9 cellular contexts compared by ENCODE assay signal in the genomic region with DNA sequence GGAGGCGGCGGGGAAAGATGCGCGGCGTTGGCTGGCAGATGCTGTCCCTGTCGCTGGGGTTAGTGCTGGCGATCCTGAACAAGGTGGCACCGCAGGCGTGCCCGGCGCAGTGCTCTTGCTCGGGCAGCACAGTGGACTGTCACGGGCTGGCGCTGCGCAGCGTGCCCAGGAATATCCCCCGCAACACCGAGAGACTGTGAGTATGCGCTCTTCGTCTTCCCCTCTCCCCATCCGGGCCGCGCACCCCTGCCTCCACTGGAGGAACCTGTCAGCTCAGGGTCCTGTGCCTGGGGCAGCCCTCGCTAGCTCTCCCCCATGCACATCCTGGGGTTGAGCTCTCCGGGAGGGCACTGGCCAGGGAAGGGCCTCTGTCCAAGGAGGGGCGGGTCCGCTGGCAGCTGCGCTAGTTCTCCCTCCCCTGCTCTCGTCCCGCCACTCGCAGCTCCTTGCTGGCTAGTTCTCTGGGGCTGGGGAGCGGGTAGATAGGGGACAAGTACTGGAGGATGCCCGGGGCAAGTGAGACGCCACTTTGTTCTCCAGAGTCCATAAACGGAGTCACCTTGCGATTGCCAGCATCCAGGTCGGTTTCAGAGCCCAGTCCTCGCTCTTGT. TPM values are rescaled to one million over a fixed set of nuclear protein-coding genes. Genes with fewer than 3 reads are reported as not detected.
DNase-seq lines count a peak whose midpoint lies in the region; ATAC-seq and TF ChIP-seq lines count a peak whose summit lies in the region.
"Had no signal": no experiment of that assay in that cellular context is flagged by ENCODE, and none has a peak within 500 bp of the region (broad histone marks: within the 10 kb centered on the region; RNA-seq: fewer than 3 reads in every experiment).

No MANE protein-coding gene starts in this region.

- H3F3A ChIP-seq in GM23338 (replicated peaks; ENCODE audit: low read depth), result no peaks in the 10 kb centered on the region

- DNase-seq in GM23338 (ENCODE audit: low spot score) (peak; percentile 36), amniotic epithelial cell (ENCODE audit: low read depth) (peak; percentile 29), HuH-7 (ENCODE audit: low spot score) (no peak)
- DNase-seq in effector memory CD4-positive, alpha-beta T cell, result no peak
- DNase-seq in activated T-cell treated with anti-CD3 and anti-CD28 coated beads, Interleukin-2, amount 50 U/mL, for 24 hours, result no peak
- no peak for DNase-seq in stimulated activated CD4-positive, alpha-beta T cell treated with anti-CD3 and anti-CD28 coated beads, Interleukin-4, amount 100 ng/mL, for 24 hours

- H3K79me2 ChIP-seq in GM23338 (replicated peaks; ENCODE audit: insufficient read depth), result no peaks in the 10 kb centered on the region

- no peaks in the 10 kb centered on the region for H3K9me2 ChIP-seq in GM23338 (ENCODE audit: insufficient read depth)

- ATAC-seq in GM23338, result peak; percentile 7
- ATAC-seq in stimulated activated memory B cell treated with anti-CD40 and anti-IgM and Interleukin-4, amounts not matched to agents 10 μg/mL and 1 μg/mL and 100 μg/mL, for 72 hours, result peak; percentile 21

- peaks cover 6% of the 10 kb centered on the region; the same call in 1 of the 3 replicates for H3K9me3 Mint-ChIP-seq in GM23338
- no peaks in the 10 kb centered on the region for H3K9me3 Mint-ChIP-seq in stimulated activated memory B cell treated with anti-CD40 and anti-IgM and Interleukin-4, amounts not matched to agents 10 μg/mL and 1 μg/mL and 100 μg/mL, for 72 hours
- no peaks in the 10 kb centered on the region for H3K9me3 Mint-ChIP-seq in activated T-cell treated with anti-CD3 and anti-CD28 coated beads, Interleukin-2, amount 50 U/mL, for 24 hours
- H3K9me3 Mint-ChIP-seq: activated naive CD4-positive, alpha-beta T cell treated with anti-CD3 and anti-CD28 coated beads, Interleukin-2, amount 50 U/mL, for 24 hours had no signal

- no peak overlapping the region for H3K27ac Mint-ChIP-seq in GM23338
- no peak overlapping the region for H3K27ac Mint-ChIP-seq in stimulated activated memory B cell treated with anti-CD40 and anti-IgM and Interleukin-4, amounts not matched to agents 10 μg/mL and 1 μg/mL and 100 μg/mL, for 72 hours
- no peak overlapping the region for H3K27ac Mint-ChIP-seq in activated T-cell treated with anti-CD3 and anti-CD28 coated beads, Interleukin-2, amount 50 U/mL, for 24 hours
- H3K27ac Mint-ChIP-seq: activated naive CD4-positive, alpha-beta T cell treated with anti-CD3 and anti-CD28 coated beads, Interleukin-2, amount 50 U/mL, for 24 hours had no signal

- H3K27me3 ChIP-seq in GM23338 (ENCODE audit: insufficient read depth), result peaks cover 87% of the 10 kb centered on the region
- H3K27me3 ChIP-seq in effector memory CD4-positive, alpha-beta T cell (replicated peaks; ENCODE audit: control insufficient read depth, insufficient read depth, low read length, poor library complexity, severe bottlenecking), result peaks cover 32% of the 10 kb centered on the region

- H3K4me3 Mint-ChIP-seq in GM23338, result peak overlapping the region; percentile 84
- peak overlapping the region; percentile 53 for H3K4me3 Mint-ChIP-seq in stimulated activated memory B cell treated with anti-CD40 and anti-IgM and Interleukin-4, amounts not matched to agents 10 μg/mL and 1 μg/mL and 100 μg/mL, for 72 hours
- H3K4me3 Mint-ChIP-seq in activated T-cell treated with anti-CD3 and anti-CD28 coated beads, Interleukin-2, amount 50 U/mL, for 24 hours, result no peak overlapping the region
- H3K4me3 Mint-ChIP-seq: activated naive CD4-positive, alpha-beta T cell treated with anti-CD3 and anti-CD28 coated beads, Interleukin-2, amount 50 U/mL, for 24 hours had no signal

- H3K4me2 ChIP-seq in GM23338, result peak overlapping the region; percentile 84

- H2AFZ ChIP-seq in GM23338, result no peak overlapping the region

- H3K9me3 ChIP-seq in iPS-18c (ENCODE audit: control insufficient read depth, insufficient read depth, low read length), result peaks cover 2% of the 10 kb centered on the region
- H3K9me3 ChIP-seq in effector memory CD4-positive, alpha-beta T cell (ENCODE audit: control insufficient read depth, low read length), result no peaks in the 10 kb centered on the region

- peaks cover 3% of the 10 kb centered on the region; the same call in 1 of the 2 replicates for H4K20me1 ChIP-seq in GM23338 (replicated peaks; ENCODE audit: insufficient read depth)

- peaks cover 60% of the 10 kb centered on the region for H3K27me3 Mint-ChIP-seq in GM23338 (ENCODE audit: insufficient read depth, low read depth, poor library complexity)
- H3K27me3 Mint-ChIP-seq in stimulated activated memory B cell treated with anti-CD40 and anti-IgM and Interleukin-4, amounts not matched to agents 10 μg/mL and 1 μg/mL and 100 μg/mL, for 72 hours, result peaks cover 49% of the 10 kb centered on the region
- peaks cover 59% of the 10 kb centered on the region for H3K27me3 Mint-ChIP-seq in activated T-cell treated with anti-CD3 and anti-CD28 coated beads, Interleukin-2, amount 50 U/mL, for 24 hours

- H3K36me3 Mint-ChIP-seq in GM23338 (ENCODE audit: low read depth), result peaks cover 6% of the 10 kb centered on the region; the same call in 1 of the 3 replicates
- no peaks in the 10 kb centered on the region for H3K36me3 Mint-ChIP-seq in stimulated activated memory B cell treated with anti-CD40 and anti-IgM and Interleukin-4, amounts not matched to agents 10 μg/mL and 1 μg/mL and 100 μg/mL, for 72 hours
- no peaks in the 10 kb centered on the region for H3K36me3 Mint-ChIP-seq in activated T-cell treated with anti-CD3 and anti-CD28 coated beads, Interleukin-2, amount 50 U/mL, for 24 hours (ENCODE audit: low read depth)
- H3K36me3 Mint-ChIP-seq: activated naive CD4-positive, alpha-beta T cell treated with anti-CD3 and anti-CD28 coated beads, Interleukin-2, amount 50 U/mL, for 24 hours had no signal

- no peaks in the 10 kb centered on the region for H3K36me3 ChIP-seq in GM23338 (ENCODE audit: insufficient read depth)
- H3K36me3 ChIP-seq in effector memory CD4-positive, alpha-beta T cell (ENCODE audit: control insufficient read depth, insufficient read depth, low read length), result no peaks in the 10 kb centered on the region

- TF ChIP-seq CTCF in GM23338 (conservative IDR thresholded peaks at IDR 0.05; ENCODE audit: low read depth in 2 of 2), result no peak

- peaks cover 40% of the 10 kb centered on the region for H3K4me1 ChIP-seq in GM23338 (ENCODE audit: insufficient read depth)
- peaks cover 3% of the 10 kb centered on the region for H3K4me1 ChIP-seq in effector memory CD4-positive, alpha-beta T cell (ENCODE audit: control insufficient read depth, insufficient read depth, low read length, poor library complexity, severe bottlenecking)

- H3K4me1 Mint-ChIP-seq in GM23338, result peaks cover 39% of the 10 kb centered on the region
- H3K4me1 Mint-ChIP-seq in stimulated activated memory B cell treated with anti-CD40 and anti-IgM and Interleukin-4, amounts not matched to agents 10 μg/mL and 1 μg/mL and 100 μg/mL, for 72 hours, result peaks cover 38% of the 10 kb centered on the region
- peaks cover 9% of the 10 kb centered on the region for H3K4me1 Mint-ChIP-seq in activated T-cell treated with anti-CD3 and anti-CD28 coated beads, Interleukin-2, amount 50 U/mL, for 24 hours (ENCODE audit: low read depth)

- H3K27ac ChIP-seq in GM23338 (ENCODE audit: low read depth), result no peak overlapping the region
- H3K27ac ChIP-seq in effector memory CD4-positive, alpha-beta T cell (ENCODE audit: insufficient read depth, low read length, poor library complexity, severe bottlenecking), result no peak overlapping the region

- H3K4me3 ChIP-seq in GM23338 (peak overlapping the region; percentile 66), iPS-18c (ENCODE audit: insufficient read depth, low read depth, low read length) (peak overlapping the region; percentile 68)
- H3K4me3 ChIP-seq in effector memory CD4-positive, alpha-beta T cell (ENCODE audit: insufficient read depth, low read depth, low read length, poor library complexity, severe bottlenecking), result no peak overlapping the region

TF ChIP-seq in GM23338, 12 proteins besides CTCF, POLR2A, EP300 and RAD21:
- TF ChIP-seq ZNF114 (CRISPR knock-in tag; IDR thresholded peaks at IDR 0.05) (no peak), EZH2phosphoT487 (IDR thresholded peaks at IDR 0.05; ENCODE audit: unreplicated experiment) (no peak), NANOG (IDR thresholded peaks at IDR 0.05; ENCODE audit: borderline replicate concordance) (no peak), ZNF331 (CRISPR knock-in tag; IDR thresholded peaks at IDR 0.05; ENCODE audit: low read depth) (no peak), JUNB (IDR thresholded peaks at IDR 0.05; ENCODE audit: unreplicated experiment) (no peak), STAT1 (IDR thresholded peaks at IDR 0.05; ENCODE audit: unreplicated experiment) (no peak), EZH2 (IDR thresholded peaks at IDR 0.05; ENCODE audit: low read depth, unreplicated experiment) (peak; percentile 85)

RNA-seq across cellular contexts. Expression of gene SLIT2, which starts 2.2 kb away (rescaled TPM):
- total RNA-seq in GM23338 (2014; rRNA removed; shearing (Covaris generic)), result 5.6 and 5.7 TPM in 2 replicates
- polyA plus RNA-seq in GM23338 (2016; fragmentation: Nextera tagmentation; extraction: Ambion mirVana), result 4.9 and 5.2 TPM in 2 replicates

Comparison
In these comparisons a context has a peak if more than half of its experiments do, and no peak if none do; other contexts are left out.
1. DNase-seq: peak in GM23338 (single experiment) and amniotic epithelial cell (single experiment); none in HuH-7 (single experiment), effector memory CD4-positive, alpha-beta T cell (0 of 3), activated T-cell treated with anti-CD3 and anti-CD28 coated beads, Interleukin-2, amount 50 U/mL, for 24 hours (single experiment) and stimulated activated CD4-positive, alpha-beta T cell treated with anti-CD3 and anti-CD28 coated beads, Interleukin-4, amount 100 ng/mL, for 24 hours (single experiment).